ENCODE assay signal across 26 cellular contexts in the genomic region with DNA sequence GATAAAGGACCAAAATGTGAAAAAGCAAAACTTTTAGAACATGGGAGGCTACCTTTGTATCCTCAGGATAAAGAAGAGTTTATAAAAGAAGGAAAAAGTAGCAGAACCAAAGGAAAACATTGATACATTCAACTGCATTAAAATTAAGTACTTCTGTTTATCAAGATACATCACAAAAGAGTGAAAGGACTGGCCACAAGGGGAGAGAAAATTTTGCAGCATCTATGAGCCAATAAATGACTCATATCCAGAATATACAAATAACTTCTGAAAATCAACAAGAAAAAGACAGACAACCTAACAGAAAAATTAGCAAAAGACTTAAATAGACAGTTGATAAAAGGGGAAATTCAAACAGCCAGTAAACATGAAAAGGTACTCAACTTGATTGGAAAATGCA.
"Had no signal": no experiment of that assay in that cellular context is flagged by ENCODE, and none has a peak within 500 bp of the region (broad histone marks: within the 10 kb centered on the region; RNA-seq: fewer than 3 reads in every experiment).

No MANE protein-coding gene starts in this region.

- ATAC-seq: activated CD8-positive, alpha-beta T cell treated with anti-CD3 and anti-CD28 coated beads for 36 hours; activated naive CD4-positive, alpha-beta T cell treated with anti-CD3 and anti-CD28 coated beads, Interleukin-2, amount 50 U/mL, for 72 hours; activated T-cell treated with anti-CD3 and anti-CD28 coated beads, Interleukin-2, amount 50 U/mL, for 72 hours; activated T-helper 17 cell treated with anti-CD3 and anti-CD28 coated beads, Interleukin-2, amount 50 U/mL, for 72 hours; Right ventricle myocardium inferior had no signal

- H3K4me3 Mint-ChIP-seq: activated CD4-positive, alpha-beta T cell treated with anti-CD3 and anti-CD28 coated beads, Interleukin-2, amount 10 ng/mL, durations not matched to agents 24 days and 14 days; activated CD8-positive, alpha-beta T cell treated with anti-CD3 and anti-CD28 coated beads for 36 hours; activated T-cell treated with anti-CD3 and anti-CD28 coated beads, Interleukin-2, amount 50 U/mL, for 72 hours; activated T-helper 17 cell treated with anti-CD3 and anti-CD28 coated beads, Interleukin-2, amount 50 U/mL, for 72 hours; brain had no signal

- H2AFZ ChIP-seq: PC-9 had no signal

- H3K9me3 Mint-ChIP-seq: activated CD4-positive, alpha-beta T cell treated with anti-CD3 and anti-CD28 coated beads, Interleukin-2, amount 10 ng/mL, durations not matched to agents 24 days and 14 days; activated CD8-positive, alpha-beta T cell treated with anti-CD3 and anti-CD28 coated beads for 36 hours; activated naive CD4-positive, alpha-beta T cell treated with anti-CD3 and anti-CD28 coated beads, Interleukin-2, amount 50 U/mL, for 72 hours; activated T-cell treated with anti-CD3 and anti-CD28 coated beads, Interleukin-2, amount 50 U/mL, for 72 hours; activated T-helper 17 cell treated with anti-CD3 and anti-CD28 coated beads, Interleukin-2, amount 50 U/mL, for 72 hours had no signal

- H3K27ac Mint-ChIP-seq: activated CD4-positive, alpha-beta T cell treated with anti-CD3 and anti-CD28 coated beads, Interleukin-2, amount 10 ng/mL, durations not matched to agents 24 days and 14 days; activated CD8-positive, alpha-beta T cell treated with anti-CD3 and anti-CD28 coated beads for 36 hours; activated naive CD4-positive, alpha-beta T cell treated with anti-CD3 and anti-CD28 coated beads, Interleukin-2, amount 50 U/mL, for 72 hours; activated T-cell treated with anti-CD3 and anti-CD28 coated beads, Interleukin-2, amount 50 U/mL, for 72 hours; activated T-helper 17 cell treated with anti-CD3 and anti-CD28 coated beads, Interleukin-2, amount 50 U/mL, for 72 hours; brain had no signal

- H3K27ac ChIP-seq: PC-9, RWPE1 had no signal

- DNase-seq: activated CD4-positive, alpha-beta T cell treated with anti-CD3 and anti-CD28 coated beads, Interleukin-2, amount 10 ng/mL, durations not matched to agents 24 days and 14 days; activated CD4-positive, alpha-beta T cell treated with anti-CD3 and anti-CD28 coated beads, Interleukin-2, amount 50 U/mL, for 4 hours; activated CD8-positive, alpha-beta T cell treated with anti-CD3 and anti-CD28 coated beads for 36 hours; activated effector memory CD4-positive, alpha-beta T cell treated with anti-CD3 and anti-CD28 coated beads, Interleukin-2, amount 50 U/mL, for 16 hours; activated naive CD4-positive, alpha-beta T cell; activated T-cell treated with anti-CD3 and anti-CD28 coated beads, Interleukin-2, amount 50 U/mL, for 1 hour; activated T-cell treated with anti-CD3 and anti-CD28 coated beads, Interleukin-2, amount 50 U/mL, for 72 hours; anterior cingulate cortex; central memory CD4-positive, alpha-beta T cell; Karpas-422; NCI-H1105; NCI-H1417 treated with DMSO at 0.1 percent for 48 hours; NCI-H187 treated with DMSO at 0.1 percent for 48 hours; NCI-H2081; NCI-H226; NCI-H524 treated with DMSO at 0.1 percent for 48 hours; PC-9; SW 1271; T1000 had no signal

- FAIRE-seq: bronchial epithelial cell, RCC 7860 had no signal

- H3K36me3 Mint-ChIP-seq: activated naive CD4-positive, alpha-beta T cell treated with anti-CD3 and anti-CD28 coated beads, Interleukin-2, amount 50 U/mL, for 72 hours; brain had no signal

- H3K4me2 ChIP-seq: PC-9 had no signal

- H3K4me3 ChIP-seq: PC-9 had no signal

- H3K4me1 Mint-ChIP-seq: activated CD4-positive, alpha-beta T cell treated with anti-CD3 and anti-CD28 coated beads, Interleukin-2, amount 10 ng/mL, durations not matched to agents 24 days and 14 days; activated T-helper 17 cell treated with anti-CD3 and anti-CD28 coated beads, Interleukin-2, amount 50 U/mL, for 72 hours; brain had no signal
